Comparison of ENCODE assay signal across 9 cellular contexts in the genomic region with DNA sequence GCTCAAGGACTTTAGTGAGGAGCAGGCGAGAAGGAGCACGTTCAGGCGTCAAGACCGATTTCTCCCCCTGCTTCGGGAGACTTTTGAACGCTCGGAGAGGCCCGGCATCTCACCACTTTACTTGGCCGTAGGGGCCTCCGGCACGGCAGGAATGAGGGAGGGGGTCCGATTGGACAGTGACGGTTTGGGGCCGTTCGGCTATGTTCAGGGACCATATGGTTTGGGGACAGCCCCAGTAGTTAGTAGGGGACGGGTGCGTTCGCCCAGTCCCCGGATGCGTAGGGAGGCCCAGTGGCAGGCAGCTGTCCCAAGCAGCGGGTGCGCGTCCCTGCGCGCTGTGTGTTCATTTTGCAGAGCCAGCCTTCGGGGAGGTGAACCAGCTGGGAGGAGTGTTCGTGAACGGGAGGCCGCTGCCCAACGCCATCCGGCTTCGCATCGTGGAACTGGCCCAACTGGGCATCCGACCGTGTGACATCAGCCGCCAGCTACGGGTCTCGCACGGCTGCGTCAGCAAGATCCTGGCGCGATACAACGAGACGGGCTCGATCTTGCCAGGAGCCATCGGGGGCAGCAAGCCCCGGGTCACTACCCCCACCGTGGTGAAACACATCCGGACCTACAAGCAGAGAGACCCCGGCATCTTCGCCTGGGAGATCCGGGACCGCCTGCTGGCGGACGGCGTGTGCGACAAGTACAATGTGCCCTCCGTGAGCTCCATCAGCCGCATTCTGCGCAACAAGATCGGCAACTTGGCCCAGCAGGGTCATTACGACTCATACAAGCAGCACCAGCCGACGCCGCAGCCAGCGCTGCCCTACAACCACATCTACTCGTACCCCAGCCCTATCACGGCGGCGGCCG. TPM values are rescaled to one million over a fixed set of nuclear protein-coding genes. Genes with fewer than 3 reads are reported as not detected.
DNase-seq lines count a peak whose midpoint lies in the region; ATAC-seq and TF ChIP-seq lines count a peak whose summit lies in the region.
"Had no signal": no experiment of that assay in that cellular context is flagged by ENCODE, and none has a peak within 500 bp of the region (broad histone marks: within the 10 kb centered on the region; RNA-seq: fewer than 3 reads in every experiment).

No MANE protein-coding gene starts in this region.

- peak overlapping the region; percentile 46 for H3K23ac ChIP-seq in neuronal stem cell (ENCODE audit: low read depth, low read length, poor library complexity)

- H3K9ac ChIP-seq in neuronal stem cell (ENCODE audit: low read depth, low read length, poor library complexity): peak overlapping the region; percentile 78

- no TSS peak for BruUV-seq in Calu3 (replicated peaks; lab: Mats Ljungman, UMichigan)

- H2BK15ac ChIP-seq in neuronal stem cell (ENCODE audit: low read length): peak overlapping the region; percentile 2

- no CpG with 5 or more reads among the region's 71 CpGs for WGBS in neuronal stem cell (ENCODE audit: extremely low coverage in 2 of 2, insufficient read length in 2 of 2, insufficient replicate concordance in 1 of 2), 2 donors

- H2AK5ac ChIP-seq in neuronal stem cell (ENCODE audit: low read depth, low read length): peak overlapping the region; percentile 2

- H3K27ac ChIP-seq in dorsolateral prefrontal cortex (no peak overlapping the region), neuronal stem cell (replicated peaks; ENCODE audit: low read length) (no peak overlapping the region)
- H3K27ac ChIP-seq: body of pancreas had no signal

- peak overlapping the region in 33 of 59 donors; percentile 1 to 58 (median 30) for H3K4me3 ChIP-seq in dorsolateral prefrontal cortex
- peak overlapping the region; percentile 41 to 43 for H3K4me3 ChIP-seq in neuronal stem cell (ENCODE audit: low read length in 2 of 2)

- DNase-seq in Calu3: no peak
- peak; percentile 22 for DNase-seq in NCI-H1092 (lab: John Stamatoyannopoulos, UW)
- DNase-seq in dorsolateral prefrontal cortex: no peak
- no peak for DNase-seq in neuronal stem cell (ENCODE audit: low spot score)
- DNase-seq in GF-D8 (lab: John Stamatoyannopoulos, UW): no peak
- no peak for DNase-seq in activated naive CD4-positive, alpha-beta T cell treated with anti-CD3 and anti-CD28 coated beads, Interleukin-2, amount 50 U/mL, for 16 hours

- H3K4me3 Mint-ChIP-seq in Calu3 (ENCODE audit: low read depth, unreplicated experiment): peak overlapping the region; percentile 87

- peak overlapping the region; percentile 35 for H3K18ac ChIP-seq in neuronal stem cell (ENCODE audit: low read length)

- peaks cover 20% of the 10 kb centered on the region for H3K27me3 Mint-ChIP-seq in Calu3 (ENCODE audit: unreplicated experiment)

- H3K4me2 ChIP-seq in neuronal stem cell (ENCODE audit: insufficient read depth, low read length, poor library complexity, severe bottlenecking): peak overlapping the region; percentile 41

- H3K27ac Mint-ChIP-seq in Calu3 (ENCODE audit: unreplicated experiment): peak overlapping the region; percentile 69

- H2BK120ac ChIP-seq in neuronal stem cell (ENCODE audit: low read depth, low read length): peak overlapping the region; percentile 18

- peaks cover 0 to 2% of the 10 kb centered on the region in 2 donors for H3K9me3 ChIP-seq in neuronal stem cell (replicated peaks in 1 of 2; ENCODE audit: control insufficient read depth in 2 of 2, insufficient read depth in 1 of 2, low read depth in 1 of 2, low read length in 2 of 2)
- H3K9me3 ChIP-seq: body of pancreas had no signal

- peaks cover 48 to 100% (median 100%) of the 10 kb centered on the region in 45 donors for H3K27me3 ChIP-seq in dorsolateral prefrontal cortex
- H3K27me3 ChIP-seq in neuronal stem cell (ENCODE audit: control insufficient read depth in 3 of 3, insufficient read depth in 3 of 3, low read depth in 1 of 3, low read length in 3 of 3): peaks cover 68 to 100% (median 92%) of the 10 kb centered on the region in 3 experiments

- no peaks in the 10 kb centered on the region for H3K36me3 ChIP-seq in neuronal stem cell (replicated peaks in 1 of 2; ENCODE audit: control insufficient read depth in 2 of 2, insufficient read depth in 2 of 2, low read length in 2 of 2)

- TF ChIP-seq CTCF in Calu3 (IDR thresholded peaks at IDR 0.05; ENCODE audit: unreplicated experiment) (no peak), dorsolateral prefrontal cortex (IDR thresholded peaks at IDR 0.05 in 54 of 56, conservative IDR thresholded peaks at IDR 0.05 in 2 of 56; ENCODE audit: low read depth in 1 of 56, partially characterized antibody in 56 of 56) (no peak)

- H3K4ac ChIP-seq in neuronal stem cell (ENCODE audit: low read length): no peak overlapping the region

- no peak overlapping the region for H4K8ac ChIP-seq in neuronal stem cell (ENCODE audit: low read depth, low read length)

- CTCF ChIA-PET in Calu3 (lab: Charles Lee): no interaction called here

- H2AFZ ChIP-seq in neuronal stem cell (ENCODE audit: low read length): peak overlapping the region; percentile 93

- H4K91ac ChIP-seq in neuronal stem cell (ENCODE audit: low read depth, low read length, poor library complexity): no peak overlapping the region

- peaks cover 17 to 23% of the 10 kb centered on the region in 2 donors for H3K4me1 ChIP-seq in neuronal stem cell (ENCODE audit: control insufficient read depth in 2 of 2, insufficient read depth in 1 of 2, low read depth in 1 of 2, low read length in 2 of 2)

- peaks cover 16% of the 10 kb centered on the region for H3K4me1 Mint-ChIP-seq in Calu3 (ENCODE audit: low read depth, unreplicated experiment)

- peaks cover 17% of the 10 kb centered on the region for H3K36me3 Mint-ChIP-seq in Calu3 (ENCODE audit: insufficient read depth, unreplicated experiment)

- peak overlapping the region; percentile 58 for H2BK5ac ChIP-seq in neuronal stem cell (ENCODE audit: low read length)

- no peaks in the 10 kb centered on the region for H3K9me3 Mint-ChIP-seq in Calu3 (ENCODE audit: low read depth, unreplicated experiment)

- H3K79me1 ChIP-seq in neuronal stem cell (ENCODE audit: low read depth, low read length): peaks cover 3% of the 10 kb centered on the region

- intact Hi-C loops in Calu3 (cut with micrococcal nuclease; ENCODE audit: unreplicated experiment) (loop anchor here (5.0 kb wide), 1 partner anchor 90 kb away; no protein-coding TSS in a partner anchor), dorsolateral prefrontal cortex (cut with DNase I) (loop anchor here (10.0 kb wide), 2 partner anchors 138 to 932 kb away; a partner anchor contains a TSS)

- H2BK12ac ChIP-seq in neuronal stem cell (ENCODE audit: low read length): no peak overlapping the region

- ATAC-seq in HG03432 (IDR thresholded peaks at IDR 0.05; ENCODE audit: unreplicated experiment) (no peak), HG03460 (IDR thresholded peaks at IDR 0.05; ENCODE audit: unreplicated experiment) (no peak)

- peak overlapping the region; percentile 97 for H3K14ac ChIP-seq in neuronal stem cell (ENCODE audit: low read length)

RNA-seq across cellular contexts. Expression of a gene that starts 1.1 kb away (rescaled TPM):
- total RNA-seq in Calu3 (2022): 4.5 and 5.3 TPM in 2 replicates
- total RNA-seq in dorsolateral prefrontal cortex: under 1 TPM in 7 of 120 experiments, not detected in 113; 0.08 to 0.76 (median 0.35) TPM
- not detected for polyA plus RNA-seq in neuronal stem cell (2013, experiment 1 of 2)
- 0.03 TPM for polyA plus RNA-seq in neuronal stem cell (2013, experiment 2 of 2)
- total RNA-seq: body of pancreas had no signal
